ENCODE assay signal across 1 cellular context in the genomic region with DNA sequence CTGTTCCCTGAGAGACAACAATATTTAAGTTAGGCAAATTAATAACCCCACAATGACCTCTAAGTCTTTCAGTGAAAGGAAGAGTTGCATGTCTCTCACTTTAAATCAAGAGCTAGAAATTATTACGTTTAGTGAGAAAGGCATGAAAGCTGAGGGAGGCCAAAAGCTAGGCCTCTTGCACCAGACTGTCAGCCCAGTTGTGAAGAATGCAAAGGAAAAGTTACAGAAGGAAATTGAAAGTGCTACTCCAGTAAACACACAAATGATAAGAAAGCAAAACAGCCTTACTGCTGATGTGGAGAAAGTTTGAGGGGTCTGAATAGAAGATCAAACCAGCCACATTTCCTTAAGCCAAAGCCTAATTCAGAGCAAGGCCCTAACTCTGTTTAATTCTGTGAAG.
TF ChIP-seq lines count a peak whose summit lies in the region.

No MANE protein-coding gene starts in this region.

TF ChIP-seq in GM23338, 12 proteins besides CTCF, POLR2A, EP300 and RAD21:
- TF ChIP-seq ZNF331 (CRISPR knock-in tag; IDR thresholded peaks at IDR 0.05; ENCODE audit: low read depth), result no peak
- TF ChIP-seq POLR2AphosphoS5 (IDR thresholded peaks at IDR 0.05; ENCODE audit: low read depth), result no peak
